In genomic region chr19:18289471-18290066, GRCh38 we compare ENCODE assay signal across 10 cellular contexts. TPM values are rescaled to one million over a fixed set of nuclear protein-coding genes. Genes with fewer than 3 reads are reported as not detected.
A peak's percentile ranks its signal among the peaks of the same experiment; 100 is the strongest.
DNase-seq lines count a peak whose midpoint lies in the region; ATAC-seq and TF ChIP-seq lines count a peak whose summit lies in the region.
"Had no signal": no experiment of that assay in that cellular context is flagged by ENCODE, and none has a peak within 500 bp of the region (broad histone marks: within the 10 kb centered on the region; RNA-seq: fewer than 3 reads in every experiment).

No MANE protein-coding gene starts in this region.

- no peaks in the 10 kb centered on the region for H3K27me3 Mint-ChIP-seq in stimulated activated naive CD8-positive, alpha-beta T cell treated with anti-CD3 and anti-CD28 coated beads, Interleukin-15, Interleukin-2, amounts not matched to agents 100 ng/mL and 50 ng/mL, for 24 hours
- peaks cover 6% of the 10 kb centered on the region for H3K27me3 Mint-ChIP-seq in brain

- no peaks in the 10 kb centered on the region for H3K79me1 ChIP-seq in neuronal stem cell (ENCODE audit: low read depth, low read length)

- H3K23ac ChIP-seq in neuronal stem cell (ENCODE audit: low read depth, low read length, poor library complexity) = no peak overlapping the region

- peaks cover 0 to 2% (median 0%) of the 10 kb centered on the region in 3 experiments for H3K27me3 ChIP-seq in neuronal stem cell (ENCODE audit: control insufficient read depth in 3 of 3, insufficient read depth in 3 of 3, low read depth in 1 of 3, low read length in 3 of 3)

- H2BK12ac ChIP-seq in neuronal stem cell (ENCODE audit: low read length) = no peak overlapping the region

- peak overlapping the region; percentile 47 for H2AK5ac ChIP-seq in neuronal stem cell (ENCODE audit: low read depth, low read length)

- TF ChIP-seq CTCF in brain (conservative IDR thresholded peaks at IDR 0.05) = no peak

- H3K9me3 Mint-ChIP-seq in stimulated activated naive CD8-positive, alpha-beta T cell treated with anti-CD3 and anti-CD28 coated beads, Interleukin-15, Interleukin-2, amounts not matched to agents 100 ng/mL and 50 ng/mL, for 24 hours = no peaks in the 10 kb centered on the region
- H3K9me3 Mint-ChIP-seq in brain = no peaks in the 10 kb centered on the region

- H3K14ac ChIP-seq in neuronal stem cell (ENCODE audit: low read length) = no peak overlapping the region

- no peak overlapping the region for H3K4me2 ChIP-seq in neuronal stem cell (ENCODE audit: insufficient read depth, low read length, poor library complexity, severe bottlenecking)

- no peak overlapping the region for H2AFZ ChIP-seq in neuronal stem cell (ENCODE audit: low read length)

- H3K4me3 Mint-ChIP-seq in stimulated activated naive CD8-positive, alpha-beta T cell treated with anti-CD3 and anti-CD28 coated beads, Interleukin-15, Interleukin-2, amounts not matched to agents 100 ng/mL and 50 ng/mL, for 24 hours = peak overlapping the region; percentile 69
- peak overlapping the region; percentile 35 to 86 (median 69) for H3K4me3 Mint-ChIP-seq in brain

- H3K4me3 ChIP-seq in neuronal stem cell (ENCODE audit: low read length in 2 of 2) = no peak overlapping the region

- DNase-seq in stimulated activated naive CD8-positive, alpha-beta T cell treated with anti-CD3 and anti-CD28 coated beads, Interleukin-15, Interleukin-2, amounts not matched to agents 100 U/mL and 50 U/mL, for 24 hours = no peak
- DNase-seq in neuronal stem cell (ENCODE audit: low spot score) (no peak), globus pallidus (ENCODE audit: low spot score) (no peak), cerebellar nuclear complex (lab: John Stamatoyannopoulos, UW) (no peak)
- DNase-seq: NCI-H510A had no signal

- no peak overlapping the region for H2BK5ac ChIP-seq in neuronal stem cell (ENCODE audit: low read length)

- H3K27ac Mint-ChIP-seq in stimulated activated naive CD8-positive, alpha-beta T cell treated with anti-CD3 and anti-CD28 coated beads, Interleukin-15, Interleukin-2, amounts not matched to agents 100 ng/mL and 50 ng/mL, for 24 hours = peak overlapping the region; percentile 98
- H3K27ac Mint-ChIP-seq in brain = peak overlapping the region; percentile 11 to 94 (median 78)

- H3K9me3 ChIP-seq in neuronal stem cell (replicated peaks in 1 of 2; ENCODE audit: control insufficient read depth in 2 of 2, insufficient read depth in 1 of 2, low read depth in 1 of 2, low read length in 2 of 2) = peaks cover 0 to under 1% of the 10 kb centered on the region in 2 donors

- no peaks in the 10 kb centered on the region for H3K36me3 ChIP-seq in neuronal stem cell (replicated peaks in 1 of 2; ENCODE audit: control insufficient read depth in 2 of 2, insufficient read depth in 2 of 2, low read length in 2 of 2)

- peak overlapping the region; percentile 67 for H3K4ac ChIP-seq in neuronal stem cell (ENCODE audit: low read length)

- H2BK15ac ChIP-seq in neuronal stem cell (ENCODE audit: low read length) = no peak overlapping the region

- H4K91ac ChIP-seq in neuronal stem cell (ENCODE audit: low read depth, low read length, poor library complexity) = no peak overlapping the region

- no CpG with 5 or more reads among the region's 10 CpGs for WGBS in neuronal stem cell (ENCODE audit: extremely low coverage in 2 of 2, insufficient read length in 2 of 2, insufficient replicate concordance in 1 of 2), 2 donors

- no peak overlapping the region for H3K27ac ChIP-seq in neuronal stem cell (replicated peaks; ENCODE audit: low read length)
- H3K27ac ChIP-seq: epithelial cell of prostate had no signal

- peaks cover 23 to 34% of the 10 kb centered on the region in 2 donors for H3K4me1 ChIP-seq in neuronal stem cell (ENCODE audit: control insufficient read depth in 2 of 2, insufficient read depth in 1 of 2, low read depth in 1 of 2, low read length in 2 of 2)

- H3K36me3 Mint-ChIP-seq in stimulated activated naive CD8-positive, alpha-beta T cell treated with anti-CD3 and anti-CD28 coated beads, Interleukin-15, Interleukin-2, amounts not matched to agents 100 ng/mL and 50 ng/mL, for 24 hours (ENCODE audit: low read depth) = peaks cover 9% of the 10 kb centered on the region
- H3K36me3 Mint-ChIP-seq in brain = no peaks in the 10 kb centered on the region

- peaks cover 86% of the 10 kb centered on the region for H3K4me1 Mint-ChIP-seq in stimulated activated naive CD8-positive, alpha-beta T cell treated with anti-CD3 and anti-CD28 coated beads, Interleukin-15, Interleukin-2, amounts not matched to agents 100 ng/mL and 50 ng/mL, for 24 hours (ENCODE audit: low read depth)
- H3K4me1 Mint-ChIP-seq in brain = peaks cover 61% of the 10 kb centered on the region

- no peak overlapping the region for H4K8ac ChIP-seq in neuronal stem cell (ENCODE audit: low read depth, low read length)

- no peak overlapping the region for H2BK120ac ChIP-seq in neuronal stem cell (ENCODE audit: low read depth, low read length)

- no peak for ATAC-seq in stimulated activated naive CD8-positive, alpha-beta T cell treated with anti-CD3 and anti-CD28 coated beads, Interleukin-15, Interleukin-2, amounts not matched to agents 100 U/mL and 50 U/mL, for 24 hours
- ATAC-seq in HG03196 (IDR thresholded peaks at IDR 0.05; ENCODE audit: unreplicated experiment) (no peak), GM21825 (IDR thresholded peaks at IDR 0.05; ENCODE audit: unreplicated experiment) (no peak)

- H3K9ac ChIP-seq in neuronal stem cell (ENCODE audit: low read depth, low read length, poor library complexity) = no peak overlapping the region

- H3K18ac ChIP-seq in neuronal stem cell (ENCODE audit: low read length) = peak overlapping the region; percentile 86

RNA-seq across cellular contexts. Expression of gene JUND, which starts 8.1 kb away (rescaled TPM):
- 159 TPM for polyA plus RNA-seq in brain (ENCODE audit: insufficient read depth, low read depth, low replicate concordance)
- polyA plus RNA-seq in neuronal stem cell (2013, experiment 1 of 2) = 126 TPM
- polyA plus RNA-seq in neuronal stem cell (2013, experiment 2 of 2) = 119 TPM

RNA-seq across cellular contexts. Expression of gene IQCN, which starts 15.3 kb away (rescaled TPM):
- polyA plus RNA-seq in brain (ENCODE audit: insufficient read depth, low read depth, low replicate concordance) = 7.6 TPM
- polyA plus RNA-seq in neuronal stem cell (2013, experiment 1 of 2) = 0.81 TPM
- 1.1 TPM for polyA plus RNA-seq in neuronal stem cell (2013, experiment 2 of 2)

RNA-seq across cellular contexts. Expression of gene LSM4, which starts 33.3 kb away (rescaled TPM):
- polyA plus RNA-seq in brain (ENCODE audit: insufficient read depth, low read depth, low replicate concordance) = 231 TPM
- 355 TPM for polyA plus RNA-seq in neuronal stem cell (2013, experiment 1 of 2)
- polyA plus RNA-seq in neuronal stem cell (2013, experiment 2 of 2) = 349 TPM

RNA-seq across cellular contexts. Expression of gene PGPEP1, which starts 50.8 kb away (rescaled TPM):
- polyA plus RNA-seq in brain (ENCODE audit: insufficient read depth, low read depth, low replicate concordance) = 30.4 TPM
- polyA plus RNA-seq in neuronal stem cell (2013, experiment 1 of 2) = 10.5 TPM
- polyA plus RNA-seq in neuronal stem cell (2013, experiment 2 of 2) = 10.8 TPM
